11 cellular contexts compared by ENCODE assay signal in the genomic region with DNA sequence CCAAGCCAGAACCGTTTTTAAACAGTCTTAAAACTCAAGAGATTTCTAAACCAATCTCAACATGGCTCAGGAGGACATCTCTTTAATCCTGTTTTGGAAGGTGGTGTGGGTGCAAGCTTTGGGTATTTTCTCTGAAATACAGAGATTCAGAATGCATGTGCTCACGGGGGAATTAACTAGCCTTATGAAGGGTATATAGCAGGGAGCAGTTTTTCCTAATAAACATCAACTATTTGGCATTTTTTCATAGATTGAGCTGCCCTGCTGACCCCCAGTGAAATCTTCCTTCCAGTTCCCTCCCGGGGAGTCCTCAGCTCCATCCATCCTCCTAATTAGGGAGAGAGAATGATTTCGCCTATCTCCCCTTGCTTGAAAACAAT.
A peak's percentile ranks its signal among the peaks of the same experiment; 100 is the strongest.
DNase-seq lines count a peak whose midpoint lies in the region; ATAC-seq and TF ChIP-seq lines count a peak whose summit lies in the region.
"Had no signal": no experiment of that assay in that cellular context is flagged by ENCODE, and none has a peak within 500 bp of the region (broad histone marks: within the 10 kb centered on the region; RNA-seq: fewer than 3 reads in every experiment).

No MANE protein-coding gene starts in this region.

- POLR2A ChIA-PET in activated CD8-positive, alpha-beta T cell treated with anti-CD3 and anti-CD28 coated beads, Interleukin-2, amount 10 ng/mL, durations not matched to agents 7 days and 5 days (lab: Charles Lee), result interaction anchor here (1.0 kb wide), 1 partner anchor 14 kb away, joined by 3 read pairs; no protein-coding TSS in a partner anchor
- POLR2A ChIA-PET in activated CD8-positive, alpha-beta T cell treated with anti-CD3 and anti-CD28 coated beads for 36 hours (lab: Charles Lee), result interaction anchor here (0.8 to 1.2 kb wide), 2 partner anchors 14 to 41 kb away, joined by 3 to 4 read pairs; no protein-coding TSS in a partner anchor
- POLR2A ChIA-PET in CD4-positive, alpha-beta T cell (lab: Charles Lee), result no interaction called here

- no peak overlapping the region for H3K27ac Mint-ChIP-seq in activated CD8-positive, alpha-beta T cell treated with anti-CD3 and anti-CD28 coated beads, Interleukin-2, amount 10 ng/mL, durations not matched to agents 7 days and 5 days
- no peak overlapping the region for H3K27ac Mint-ChIP-seq in activated CD8-positive, alpha-beta T cell treated with anti-CD3 and anti-CD28 coated beads for 36 hours
- no peak overlapping the region for H3K27ac Mint-ChIP-seq in CD4-positive, alpha-beta T cell

- DNase-seq in activated CD8-positive, alpha-beta T cell treated with anti-CD3 and anti-CD28 coated beads, Interleukin-2, amount 10 ng/mL, durations not matched to agents 7 days and 5 days, result peak; percentile 2
- DNase-seq in activated CD8-positive, alpha-beta T cell treated with anti-CD3 and anti-CD28 coated beads for 36 hours, result no peak
- no peak for DNase-seq in caudate nucleus (lab: John Stamatoyannopoulos, UW)
- no peak for DNase-seq in tibial artery
- DNase-seq in CD4-positive, alpha-beta T cell, result no peak
- DNase-seq: activated CD4-positive, alpha-beta T cell treated with anti-CD3 and anti-CD28 coated beads for 4 hours; activated gamma-delta T cell treated with Interleukin-2 at 50 U/mL for 16 hours; mammary epithelial cell had no signal

- H3K9me3 ChIP-seq in muscle layer of duodenum (ENCODE audit: control insufficient read depth in 1 of 2, low read length in 2 of 2), result no peaks in the 10 kb centered on the region
- no peaks in the 10 kb centered on the region for H3K9me3 ChIP-seq in tibial artery
- no peaks in the 10 kb centered on the region for H3K9me3 ChIP-seq in CD4-positive, alpha-beta T cell (ENCODE audit: control insufficient read depth, low read length)

- no peaks in the 10 kb centered on the region for H3K27me3 Mint-ChIP-seq in activated CD8-positive, alpha-beta T cell treated with anti-CD3 and anti-CD28 coated beads, Interleukin-2, amount 10 ng/mL, durations not matched to agents 7 days and 5 days (ENCODE audit: low read depth)
- H3K27me3 Mint-ChIP-seq in activated CD8-positive, alpha-beta T cell treated with anti-CD3 and anti-CD28 coated beads for 36 hours, result no peaks in the 10 kb centered on the region
- no peaks in the 10 kb centered on the region for H3K27me3 Mint-ChIP-seq in CD4-positive, alpha-beta T cell

- H3K27me3 ChIP-seq in muscle layer of duodenum (ENCODE audit: low read depth, low read length), result no peaks in the 10 kb centered on the region
- H3K27me3 ChIP-seq in tibial artery, result no peaks in the 10 kb centered on the region
- no peaks in the 10 kb centered on the region for H3K27me3 ChIP-seq in CD4-positive, alpha-beta T cell (ENCODE audit: control insufficient read depth, insufficient read depth, low read length)

- H3K4me1 ChIP-seq in muscle layer of duodenum (ENCODE audit: control insufficient read depth in 1 of 2, insufficient read depth in 2 of 2, low read length in 2 of 2) (peaks cover 12 to 27% of the 10 kb centered on the region in 2 donors), tibial artery (peaks cover 11 to 90% (median 68%) of the 10 kb centered on the region in 4 donors)

- H3K36me3 ChIP-seq in muscle layer of duodenum (ENCODE audit: control insufficient read depth in 1 of 2, insufficient read depth in 2 of 2, low read length in 2 of 2) (peaks cover 0 to 6% of the 10 kb centered on the region in 2 donors), tibial artery (no peaks in the 10 kb centered on the region)

- H3K27ac ChIP-seq in caudate nucleus (ENCODE audit: low read depth, low read length) (peak overlapping the region; percentile 48), muscle layer of duodenum (ENCODE audit: low read length) (peak overlapping the region; percentile 45), tibial artery (peak overlapping the region; percentile 85 to 89)
- no peak overlapping the region for H3K27ac ChIP-seq in CD4-positive, alpha-beta T cell (ENCODE audit: low read depth, low read length)

- H3K4me3 Mint-ChIP-seq in activated CD8-positive, alpha-beta T cell treated with anti-CD3 and anti-CD28 coated beads, Interleukin-2, amount 10 ng/mL, durations not matched to agents 7 days and 5 days, result no peak overlapping the region
- H3K4me3 Mint-ChIP-seq in activated CD8-positive, alpha-beta T cell treated with anti-CD3 and anti-CD28 coated beads for 36 hours, result no peak overlapping the region
- no peak overlapping the region for H3K4me3 Mint-ChIP-seq in CD4-positive, alpha-beta T cell

- intact Hi-C loops in activated CD8-positive, alpha-beta T cell treated with anti-CD3 and anti-CD28 coated beads for 36 hours (cut with micrococcal nuclease), result no loop called here
- intact Hi-C loops in tibial artery (cut with DNase I; ENCODE audit: low total_unique reads), result no loop called here
- intact Hi-C loops in CD4-positive, alpha-beta T cell (cut with DNase I, micrococcal nuclease), result no loop called here

- CTCF ChIA-PET in activated CD8-positive, alpha-beta T cell treated with anti-CD3 and anti-CD28 coated beads, Interleukin-2, amount 10 ng/mL, durations not matched to agents 7 days and 5 days (lab: Charles Lee), result interaction anchor here (1.0 to 1.1 kb wide), 2 partner anchors 11 to 50 kb away, joined by 3 to 4 read pairs; no protein-coding TSS in a partner anchor
- CTCF ChIA-PET in activated CD8-positive, alpha-beta T cell treated with anti-CD3 and anti-CD28 coated beads for 36 hours (lab: Charles Lee), result interaction anchor here (0.7 kb wide), 1 partner anchor 152 kb away, joined by 3 read pairs; no protein-coding TSS in a partner anchor
- CTCF ChIA-PET in CD4-positive, alpha-beta T cell (lab: Charles Lee), result no interaction called here

- no peak for ATAC-seq in activated CD8-positive, alpha-beta T cell treated with anti-CD3 and anti-CD28 coated beads, Interleukin-2, amount 10 ng/mL, durations not matched to agents 7 days and 5 days
- ATAC-seq in activated CD8-positive, alpha-beta T cell treated with anti-CD3 and anti-CD28 coated beads for 36 hours, result no peak
- ATAC-seq in GM18907 (IDR thresholded peaks at IDR 0.05; ENCODE audit: unreplicated experiment), result no peak
- no peak for ATAC-seq in CD4-positive, alpha-beta T cell (ENCODE audit: poor library complexity)
- no peak for ATAC-seq in GM21737 (IDR thresholded peaks at IDR 0.05; ENCODE audit: unreplicated experiment)

- H3K9me3 Mint-ChIP-seq in activated CD8-positive, alpha-beta T cell treated with anti-CD3 and anti-CD28 coated beads, Interleukin-2, amount 10 ng/mL, durations not matched to agents 7 days and 5 days (ENCODE audit: insufficient read depth), result no peaks in the 10 kb centered on the region
- H3K9me3 Mint-ChIP-seq in activated CD8-positive, alpha-beta T cell treated with anti-CD3 and anti-CD28 coated beads for 36 hours, result no peaks in the 10 kb centered on the region
- no peaks in the 10 kb centered on the region for H3K9me3 Mint-ChIP-seq in CD4-positive, alpha-beta T cell

- H3K4me1 Mint-ChIP-seq in activated CD8-positive, alpha-beta T cell treated with anti-CD3 and anti-CD28 coated beads, Interleukin-2, amount 10 ng/mL, durations not matched to agents 7 days and 5 days (ENCODE audit: low read depth), result peaks cover 38% of the 10 kb centered on the region
- H3K4me1 Mint-ChIP-seq in activated CD8-positive, alpha-beta T cell treated with anti-CD3 and anti-CD28 coated beads for 36 hours (ENCODE audit: low read depth), result peaks cover 29% of the 10 kb centered on the region
- peaks cover 30% of the 10 kb centered on the region for H3K4me1 Mint-ChIP-seq in CD4-positive, alpha-beta T cell (ENCODE audit: low read depth)

- no peak for TF ChIP-seq CTCF in activated CD8-positive, alpha-beta T cell treated with anti-CD3 and anti-CD28 coated beads for 36 hours (IDR thresholded peaks at IDR 0.05)
- no peak for TF ChIP-seq CTCF in tibial artery (IDR thresholded peaks at IDR 0.05)
- no peak for TF ChIP-seq CTCF in CD4-positive, alpha-beta T cell (IDR thresholded peaks at IDR 0.05)

- peaks cover 26% of the 10 kb centered on the region for H3K36me3 Mint-ChIP-seq in activated CD8-positive, alpha-beta T cell treated with anti-CD3 and anti-CD28 coated beads, Interleukin-2, amount 10 ng/mL, durations not matched to agents 7 days and 5 days (ENCODE audit: low read depth)
- H3K36me3 Mint-ChIP-seq in activated CD8-positive, alpha-beta T cell treated with anti-CD3 and anti-CD28 coated beads for 36 hours (ENCODE audit: low read depth), result no peaks in the 10 kb centered on the region
- H3K36me3 Mint-ChIP-seq in CD4-positive, alpha-beta T cell (ENCODE audit: low read depth), result no peaks in the 10 kb centered on the region

- H3K4me3 ChIP-seq in muscle layer of duodenum (ENCODE audit: low read depth in 1 of 2, low read length in 2 of 2) (peak overlapping the region in 1 of 2 donors; percentile 26), tibial artery (peak overlapping the region in 1 of 2 donors; percentile 32)
